ENCODE assay signal across 7 cellular contexts in the genomic region with DNA sequence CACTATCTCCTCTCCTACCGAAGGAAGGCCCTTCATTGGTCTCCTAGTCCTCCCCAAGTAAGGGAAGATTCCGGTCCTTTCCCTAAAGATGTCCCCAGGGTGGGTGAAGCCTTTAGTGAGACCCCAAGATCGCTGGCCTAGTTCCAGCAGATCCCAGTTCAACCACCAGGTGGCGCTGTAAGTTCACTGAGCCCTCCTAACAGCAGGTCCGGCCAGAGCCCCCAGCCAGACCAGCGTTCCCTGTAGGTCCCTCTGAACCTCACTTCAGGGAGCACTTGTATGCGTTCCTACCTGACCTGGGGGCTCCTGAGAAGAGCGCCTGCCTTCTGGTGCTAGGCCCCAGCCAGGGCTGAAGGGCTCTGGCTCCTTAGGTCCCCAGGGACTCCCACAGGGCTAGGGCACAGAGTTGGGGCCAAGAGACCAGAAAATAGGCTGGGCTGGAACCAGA. TPM values are rescaled to one million over a fixed set of nuclear protein-coding genes. Genes with fewer than 3 reads are reported as not detected.
DNase-seq lines count a peak whose midpoint lies in the region; ATAC-seq and TF ChIP-seq lines count a peak whose summit lies in the region.

No MANE protein-coding gene starts in this region.

- CTCF ChIA-PET in GM10248 (lab: Yijun Ruan, JAX): interaction anchor here (1.2 to 5.4 kb wide), 4 partner anchors 35 to 342 kb away, joined by 3 to 38 read pairs (median 18); partner anchors contain the start of gene LMO1

- peak; percentile 83 for TF ChIP-seq CTCF in GM10248 (IDR thresholded peaks at IDR 0.05; ENCODE audit: control extremely low read depth, extremely low read depth, low read depth, missing control alignments)
- TF ChIP-seq CTCF in natural killer cell (IDR thresholded peaks at IDR 0.05): peak; percentile 84

- no peaks in the 10 kb centered on the region for H3K9me3 Mint-ChIP-seq in natural killer cell

- DNase-seq in GM10248 (ENCODE audit: extremely low spot score) (peak; percentile 88), NCI-H774 (lab: John Stamatoyannopoulos, UW) (peak; percentile 67), erythroblast (lab: John Stamatoyannopoulos, UW) (peak; percentile 59 to 81), natural killer cell (peak; percentile 56)
- DNase-seq in activated CD8-positive, alpha-beta memory T cell treated with anti-CD3 and anti-CD28 coated beads, Interleukin-2, amount 50 U/mL, for 24 hours (ENCODE audit: extremely low read depth): peak; percentile 33
- DNase-seq in stimulated activated naive CD4-positive, alpha-beta T cell (lab: John Stamatoyannopoulos, UW): peak in 5 of 6 experiments; percentile 42 to 66 (median 55)

- no peaks in the 10 kb centered on the region for H3K36me3 Mint-ChIP-seq in natural killer cell

- TF ChIP-seq POLR2A in erythroblast (IDR thresholded peaks at IDR 0.05; ENCODE audit: low read length): no peak

- H3K4me1 Mint-ChIP-seq in natural killer cell: peaks cover 5 to 10% of the 10 kb centered on the region in 2 donors

- intact Hi-C loops in natural killer cell (cut with micrococcal nuclease): loop anchor here (1.0 kb wide), 1 partner anchor 341 kb away; no protein-coding TSS in a partner anchor

- peaks cover 5 to 26% of the 10 kb centered on the region in 2 donors for H3K27me3 Mint-ChIP-seq in natural killer cell (ENCODE audit: low read depth in 2 of 2)

- H3K4me3 Mint-ChIP-seq in natural killer cell: no peak overlapping the region

- POLR2A ChIA-PET in GM10248 (lab: Yijun Ruan, JAX): no interaction called here

- H3K27ac Mint-ChIP-seq in natural killer cell: no peak overlapping the region

- ATAC-seq in HG02981 (IDR thresholded peaks at IDR 0.05; ENCODE audit: unreplicated experiment) (peak; percentile 55), natural killer cell (peak in 1 of 3 donors; percentile 75)

RNA-seq across cellular contexts. Expression of gene LMO1, which starts 38.1 kb away (rescaled TPM):
- total RNA-seq in natural killer cell: not detected

RNA-seq across cellular contexts. Expression of gene RIC3, which starts 56.8 kb away (rescaled TPM):
- 1 to 10 TPM; 3.5 to 4.7 (median 3.6) TPM for total RNA-seq in natural killer cell

Comparison
In these comparisons a context has a peak if more than half of its experiments do, and no peak if none do; other contexts are left out.
1. DNase-seq: peak in every context shown above with its lines; median percentile 88 in GM10248; 70 in erythroblast; 67 in NCI-H774; 56 in natural killer cell; 55 in stimulated activated naive CD4-positive, alpha-beta T cell; 33 in activated CD8-positive, alpha-beta memory T cell treated with anti-CD3 and anti-CD28 coated beads, Interleukin-2, amount 50 U/mL, for 24 hours.